ENCODE assay signal across 7 cellular contexts in the genomic region with DNA sequence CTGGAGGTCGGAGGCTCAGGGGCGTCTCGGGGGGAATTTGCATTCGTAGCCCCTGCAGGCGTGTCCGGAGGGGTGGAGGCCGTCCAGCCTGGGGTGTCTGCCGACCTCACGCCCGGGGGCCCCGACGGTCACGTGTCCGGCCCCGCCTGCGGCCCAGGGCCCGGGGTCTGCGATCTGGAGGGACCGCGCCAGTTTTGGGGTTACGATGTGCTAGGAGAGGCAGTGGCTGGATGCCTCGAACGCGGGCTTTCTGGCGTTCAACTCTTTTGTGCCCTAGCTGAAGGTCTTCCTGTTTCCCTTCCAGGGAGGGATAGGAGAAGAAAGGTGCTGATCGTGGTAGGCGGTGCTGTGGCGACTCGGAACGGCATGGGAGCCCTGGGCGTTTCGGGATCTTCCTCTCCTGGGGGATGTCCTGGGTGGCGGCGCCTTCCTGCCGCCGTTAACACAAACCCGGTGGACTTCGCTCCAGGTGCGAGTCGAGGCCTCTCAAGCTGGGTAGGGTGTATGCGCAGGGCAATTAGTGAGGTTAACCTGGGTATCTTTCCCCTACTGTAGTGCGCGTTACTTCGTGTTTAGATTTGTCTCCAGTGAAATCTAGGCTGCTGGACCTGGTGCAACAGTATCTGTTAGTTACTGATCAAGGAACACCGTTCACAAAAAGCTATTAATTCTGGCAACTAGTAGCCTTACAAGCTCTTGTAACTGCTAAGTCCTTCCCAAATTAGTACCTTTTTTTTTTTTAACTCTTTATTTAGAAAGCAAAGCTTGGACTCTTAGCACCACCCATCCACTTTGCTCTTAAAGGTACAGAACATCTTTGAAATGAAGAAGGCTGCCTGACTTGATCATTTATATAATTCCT. TPM values are rescaled to one million over a fixed set of nuclear protein-coding genes. Genes with fewer than 3 reads are reported as not detected.
DNase-seq lines count a peak whose midpoint lies in the region; ATAC-seq, FAIRE-seq and TF ChIP-seq lines count a peak whose summit lies in the region.

No MANE protein-coding gene starts in this region.

- TF ChIP-seq CTCF in bronchial epithelial cell (IDR thresholded peaks at IDR 0.05; ENCODE audit: insufficient read depth, low read length, severe bottlenecking), result no peak

- peaks cover 6% of the 10 kb centered on the region for H3K36me3 Mint-ChIP-seq in stimulated activated effector memory CD8-positive, alpha-beta T cell treated with anti-CD3 and anti-CD28 coated beads, Interleukin-12 subunit alpha, Interleukin-12 subunit beta, amount 100 ng/mL, for 72 hours

- no peaks in the 10 kb centered on the region for H3K36me3 ChIP-seq in bronchial epithelial cell (ENCODE audit: control insufficient read depth, insufficient read depth, low read length)

- no peaks in the 10 kb centered on the region for H3K27me3 ChIP-seq in bronchial epithelial cell (ENCODE audit: control insufficient read depth, insufficient read depth, low read length)

- H3K27ac Mint-ChIP-seq in stimulated activated effector memory CD8-positive, alpha-beta T cell treated with anti-CD3 and anti-CD28 coated beads, Interleukin-12 subunit alpha, Interleukin-12 subunit beta, amount 100 ng/mL, for 72 hours, result peak overlapping the region; percentile 69

- H3K9me3 Mint-ChIP-seq in stimulated activated effector memory CD8-positive, alpha-beta T cell treated with anti-CD3 and anti-CD28 coated beads, Interleukin-12 subunit alpha, Interleukin-12 subunit beta, amount 100 ng/mL, for 72 hours, result no peaks in the 10 kb centered on the region

- H3K4me3 ChIP-seq in bronchial epithelial cell (ENCODE audit: low read depth, low read length), result peak overlapping the region; percentile 76

- FAIRE-seq in bronchial epithelial cell (lab: Jason Lieb, UNC), result no peak

- peak; percentile 50 for DNase-seq in GM03348 (ENCODE audit: low spot score)
- peak; percentile 58 for DNase-seq in HT-29 (ENCODE audit: low spot score)
- DNase-seq in T follicular helper cell (ENCODE audit: low read depth), result peak; percentile 1
- peak; percentile 38 for DNase-seq in bronchial epithelial cell (ENCODE audit: low read depth)
- DNase-seq in left lobe of liver (ENCODE audit: low spot score), result peak; percentile 76
- peak; percentile 11 to 66 for DNase-seq in stimulated activated effector memory CD8-positive, alpha-beta T cell treated with anti-CD3 and anti-CD28 coated beads, Interleukin-12 subunit alpha, Interleukin-12 subunit beta, amount 100 ng/mL, for 72 hours (ENCODE audit: low spot score in 2 of 2)

- ATAC-seq in left lobe of liver (peak; percentile 31), GM18861 (IDR thresholded peaks at IDR 0.05; ENCODE audit: unreplicated experiment) (no peak)
- no peak for ATAC-seq in stimulated activated effector memory CD8-positive, alpha-beta T cell treated with anti-CD3 and anti-CD28 coated beads, Interleukin-12 subunit alpha, Interleukin-12 subunit beta, amount 100 ng/mL, for 72 hours

- peaks cover 30% of the 10 kb centered on the region for H3K4me1 Mint-ChIP-seq in stimulated activated effector memory CD8-positive, alpha-beta T cell treated with anti-CD3 and anti-CD28 coated beads, Interleukin-12 subunit alpha, Interleukin-12 subunit beta, amount 100 ng/mL, for 72 hours

- H3K4me3 Mint-ChIP-seq in stimulated activated effector memory CD8-positive, alpha-beta T cell treated with anti-CD3 and anti-CD28 coated beads, Interleukin-12 subunit alpha, Interleukin-12 subunit beta, amount 100 ng/mL, for 72 hours, result peak overlapping the region; percentile 86

RNA-seq across cellular contexts. Expression of a gene that starts 1.3 kb away (rescaled TPM):
- total RNA-seq in HT-29 (2014; rRNA removed; shearing (Covaris generic)), result 137 and 148 TPM in 2 replicates
- total RNA-seq in bronchial epithelial cell, result 20.4 and 30.0 TPM in 2 replicates
- total RNA-seq in left lobe of liver, result 60.0 TPM

Comparison
In these comparisons a context has a peak if more than half of its experiments do, and no peak if none do; other contexts are left out.
1. DNase-seq: peak in every context shown above with its lines; median percentile 76 in left lobe of liver; 58 in HT-29; 50 in GM03348; 38 in stimulated activated effector memory CD8-positive, alpha-beta T cell treated with anti-CD3 and anti-CD28 coated beads, Interleukin-12 subunit alpha, Interleukin-12 subunit beta, amount 100 ng/mL, for 72 hours; 38 in bronchial epithelial cell; 1 in T follicular helper cell.